Comparison of ENCODE assay signal across 9 cellular contexts in the genomic region with DNA sequence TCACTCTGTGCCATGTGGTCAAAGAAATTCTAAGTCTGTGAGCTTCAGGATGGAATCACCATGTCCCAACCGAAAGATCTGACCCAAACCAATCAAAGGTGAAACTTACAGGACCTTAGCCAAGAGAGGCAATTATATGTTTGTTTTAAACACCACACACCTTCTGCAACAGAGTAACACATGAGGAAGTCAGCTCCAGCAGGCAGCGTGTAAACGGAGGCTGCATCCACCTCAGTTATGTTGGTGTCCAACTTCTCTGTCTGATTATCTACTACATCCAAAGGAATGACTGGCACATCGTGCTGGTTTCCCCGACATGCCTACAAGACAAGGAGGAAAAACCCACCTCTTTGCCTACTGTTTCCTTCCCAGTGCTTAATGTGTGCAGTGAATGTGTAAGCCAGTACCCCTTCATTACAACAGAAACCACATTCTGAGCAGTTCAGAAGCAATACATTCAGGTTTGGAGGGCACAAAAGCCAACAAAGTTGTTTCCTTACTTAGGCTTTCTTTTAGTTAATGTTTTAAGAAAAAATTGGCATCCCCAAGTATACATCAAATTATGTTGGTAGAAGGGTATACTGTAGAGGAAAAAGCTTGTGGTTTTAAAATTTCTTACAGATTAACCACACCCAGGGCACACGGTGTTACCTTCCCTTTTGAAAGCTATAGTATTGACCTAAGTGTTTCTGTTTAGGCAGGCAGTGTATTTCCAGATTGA. TPM values are rescaled to one million over a fixed set of nuclear protein-coding genes. Genes with fewer than 3 reads are reported as not detected.
DNase-seq lines count a peak whose midpoint lies in the region; ATAC-seq, FAIRE-seq and TF ChIP-seq lines count a peak whose summit lies in the region.
"Had no signal": no experiment of that assay in that cellular context is flagged by ENCODE, and none has a peak within 500 bp of the region (broad histone marks: within the 10 kb centered on the region; RNA-seq: fewer than 3 reads in every experiment).

No MANE protein-coding gene starts in this region.

- H3K9me3 Mint-ChIP-seq in activated T-helper 17 cell treated with anti-CD3 and anti-CD28 coated beads, Interleukin-2, amount 50 U/mL, for 72 hours, result no peaks in the 10 kb centered on the region

- peak overlapping the region; percentile 58 for H3K27ac Mint-ChIP-seq in activated T-helper 17 cell treated with anti-CD3 and anti-CD28 coated beads, Interleukin-2, amount 50 U/mL, for 72 hours

- peak overlapping the region; percentile 42 for H3K4me3 Mint-ChIP-seq in activated T-helper 17 cell treated with anti-CD3 and anti-CD28 coated beads, Interleukin-2, amount 50 U/mL, for 72 hours

- peaks cover 86% of the 10 kb centered on the region for H3K36me3 Mint-ChIP-seq in activated T-helper 17 cell treated with anti-CD3 and anti-CD28 coated beads, Interleukin-2, amount 50 U/mL, for 72 hours (ENCODE audit: low read depth)

- no peaks in the 10 kb centered on the region for H3K27me3 Mint-ChIP-seq in activated T-helper 17 cell treated with anti-CD3 and anti-CD28 coated beads, Interleukin-2, amount 50 U/mL, for 72 hours

- peaks cover 24% of the 10 kb centered on the region for H3K4me1 Mint-ChIP-seq in activated T-helper 17 cell treated with anti-CD3 and anti-CD28 coated beads, Interleukin-2, amount 50 U/mL, for 72 hours

- DNase-seq in GM12892 (ENCODE audit: insufficient read length) (no peak), HT-29 (ENCODE audit: low spot score) (no peak), D721Med (ENCODE audit: insufficient read length, low spot score) (no peak), GM19238 (ENCODE audit: insufficient read length, low spot score) (no peak)
- DNase-seq: NCI-H2029 had no signal

- no peak for TF ChIP-seq CTCF in D721Med (IDR thresholded peaks at IDR 0.05; ENCODE audit: insufficient read depth, missing control alignments)

- FAIRE-seq in GM12892 (lab: Jason Lieb, UNC), result peak; percentile 24
- no peak for FAIRE-seq in D721Med (lab: Jason Lieb, UNC)

- TF ChIP-seq POLR2A in GM12892 (IDR thresholded peaks at IDR 0.05; ENCODE audit: low read depth, low read length), result no peak

- peak; percentile 91 for ATAC-seq in GM19452 (IDR thresholded peaks at IDR 0.05; ENCODE audit: unreplicated experiment)
- ATAC-seq in HG03064 (IDR thresholded peaks at IDR 0.05; ENCODE audit: low read depth, unreplicated experiment), result peak; percentile 94
- ATAC-seq in activated T-helper 17 cell treated with anti-CD3 and anti-CD28 coated beads, Interleukin-2, amount 50 U/mL, for 72 hours (replicated peaks), result peak; percentile 66
- no peak for ATAC-seq in HG03439 (IDR thresholded peaks at IDR 0.05; ENCODE audit: unreplicated experiment)

RNA-seq across cellular contexts. Expression of a gene that starts 12.4 kb away (rescaled TPM):
- polyA plus RNA-seq in GM12892 (2012; ENCODE audit: missing spikeins), result 18.3 TPM
- total RNA-seq in activated T-helper 17 cell treated with anti-CD3 and anti-CD28 coated beads, Interleukin-2, amount 50 U/mL, for 72 hours, result 10 to 100 TPM; 21.6 to 30.0 TPM
- total RNA-seq in HT-29 (2014; rRNA removed; shearing (Covaris generic)), result 21.7 and 27.0 TPM in 2 replicates

RNA-seq across cellular contexts. Expression of a gene that starts 39.0 kb away (rescaled TPM):
- 15.4 TPM for polyA plus RNA-seq in GM12892 (2012; ENCODE audit: missing spikeins)
- total RNA-seq in activated T-helper 17 cell treated with anti-CD3 and anti-CD28 coated beads, Interleukin-2, amount 50 U/mL, for 72 hours, result 10 to 100 TPM; 17.8 to 27.5 TPM
- 30.7 and 33.1 TPM in 2 replicates for total RNA-seq in HT-29 (2014; rRNA removed; shearing (Covaris generic))
